8 cellular contexts compared by ENCODE assay signal in genomic region chr20:32357869-32358631, GRCh38. TPM values are rescaled to one million over a fixed set of nuclear protein-coding genes. Genes with fewer than 3 reads are reported as not detected.
DNase-seq lines count a peak whose midpoint lies in the region; ATAC-seq and TF ChIP-seq lines count a peak whose summit lies in the region.

ASXL1 (plus strand) TSS chr20:32358331; CDS start chr20:32358776, 445 bp downstream.

- peaks cover 54 to 59% (median 54%) of the 10 kb centered on the region in 3 donors for H3K4me1 Mint-ChIP-seq in IgD-negative memory B cell

- peaks cover 26% of the 10 kb centered on the region for H3K4me1 ChIP-seq in mucosa of descending colon (ENCODE audit: low read depth)

- H3K4me3 ChIP-seq in epithelial cell of esophagus (ENCODE audit: low read length): peak within 1 kb of the TSS; percentile 92
- peak within 1 kb of the TSS; percentile 76 for H3K4me3 ChIP-seq in mucosa of descending colon

- ATAC-seq in GM21528 (IDR thresholded peaks at IDR 0.05; ENCODE audit: low FRiP score, unreplicated experiment) (peak; percentile 75), mucosa of descending colon (peak; percentile 95)

- TF ChIP-seq CTCF in epithelial cell of esophagus (IDR thresholded peaks at IDR 0.05; ENCODE audit: insufficient read depth, low read depth, low read length, missing control alignments): no peak
- no peak for TF ChIP-seq CTCF in mucosa of descending colon (IDR thresholded peaks at IDR 0.05)

- intact Hi-C loops in mucosa of descending colon (cut with DNase I, micrococcal nuclease): no loop called here

- H3K36me3 ChIP-seq in mucosa of descending colon (ENCODE audit: low read depth): no peaks in the 10 kb centered on the region

- no peaks in the 10 kb centered on the region for H3K36me3 Mint-ChIP-seq in IgD-negative memory B cell

- H3K27ac Mint-ChIP-seq in IgD-negative memory B cell: peak within 1 kb of the TSS; percentile 98 to 100 (median 99)

- no peaks in the 10 kb centered on the region for H3K9me3 Mint-ChIP-seq in IgD-negative memory B cell

- peak within 1 kb of the TSS; percentile 96 to 99 (median 98) for H3K4me3 Mint-ChIP-seq in IgD-negative memory B cell

- peak; percentile 93 for DNase-seq in DMS 273 treated with DMSO at 0.1 percent for 48 hours (lab: John Stamatoyannopoulos, UW)
- DNase-seq in OCI-M2 (lab: John Stamatoyannopoulos, UW; ENCODE audit: unreplicated experiment): peak; percentile 89
- DNase-seq in activated T-cell treated with anti-CD3 and anti-CD28 coated beads for 4 hours: peak; percentile 89
- peak; percentile 94 for DNase-seq in epithelial cell of esophagus (ENCODE audit: low read depth)
- peak; percentile 94 to 98 (median 97) for DNase-seq in mucosa of descending colon
- peak; percentile 91 for DNase-seq in stimulated activated CD8-positive, alpha-beta memory T cell treated with anti-CD3 and anti-CD28 coated beads, Interleukin-4, amount 100 ng/mL, for 24 hours (ENCODE audit: low read depth)

- no peaks in the 10 kb centered on the region for H3K9me3 ChIP-seq in mucosa of descending colon

- no peaks in the 10 kb centered on the region for H3K27me3 Mint-ChIP-seq in IgD-negative memory B cell

RNA-seq across cellular contexts. Expression of gene ASXL1, which starts in this region (rescaled TPM):
- polyA plus RNA-seq in IgD-negative memory B cell: 24.5 TPM
- 10 to 100 TPM; 47.4 to 78.9 (median 52.3) TPM for total RNA-seq in mucosa of descending colon

Comparison
In these comparisons a context has a peak if more than half of its experiments do, and no peak if none do; other contexts are left out.
1. Peak in every context shown above with its lines: DNase-seq, ATAC-seq and H3K4me3 ChIP-seq.